Comparison of ENCODE assay signal across 27 cellular contexts in the genomic region with DNA sequence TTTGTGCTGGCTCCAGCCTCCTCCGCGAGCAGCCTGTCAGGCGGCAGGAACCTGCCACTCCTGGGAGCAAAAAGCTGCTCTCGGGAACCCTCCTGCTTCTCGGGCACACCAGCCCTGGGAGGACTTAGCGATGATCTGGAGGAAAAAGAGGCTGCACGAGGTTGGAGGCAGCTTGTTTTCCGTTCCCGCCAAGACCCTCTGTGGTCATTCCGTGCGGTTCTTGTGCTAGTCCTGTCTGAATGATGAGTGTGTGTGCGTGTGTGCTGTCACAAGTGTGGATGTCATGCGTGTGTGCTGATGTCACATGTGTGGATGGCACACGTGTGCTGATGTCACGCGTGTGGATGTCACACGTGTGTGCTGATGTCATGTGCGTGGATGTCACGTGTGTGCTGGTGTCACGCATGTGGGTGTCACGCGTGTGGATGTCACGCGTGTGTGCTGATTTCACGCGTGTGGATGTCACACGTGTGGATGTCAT.
A peak's percentile ranks its signal among the peaks of the same experiment; 100 is the strongest.
DNase-seq lines count a peak whose midpoint lies in the region; ATAC-seq and TF ChIP-seq lines count a peak whose summit lies in the region.
"Had no signal": no experiment of that assay in that cellular context is flagged by ENCODE, and none has a peak within 500 bp of the region (broad histone marks: within the 10 kb centered on the region; RNA-seq: fewer than 3 reads in every experiment).

No MANE protein-coding gene starts in this region.

- H4K8ac ChIP-seq in H9 (replicated peaks; ENCODE audit: insufficient read length, low read depth, low read length) (no peak overlapping the region), neuronal stem cell (ENCODE audit: low read depth, low read length) (no peak overlapping the region)

- H3K79me1 ChIP-seq in H9 (ENCODE audit: insufficient read depth, low read depth, low read length, poor library complexity, severe bottlenecking) (no peaks in the 10 kb centered on the region), neuronal stem cell (ENCODE audit: low read depth, low read length) (peaks cover 3% of the 10 kb centered on the region)

- H3K23ac ChIP-seq in H9 (ENCODE audit: insufficient read length, low read depth, low read length) (no peak overlapping the region), neuronal stem cell (ENCODE audit: low read depth, low read length, poor library complexity) (peak overlapping the region; percentile 66)

- H2BK15ac ChIP-seq in H9 (ENCODE audit: low read depth, low read length) (no peak overlapping the region), neuronal stem cell (ENCODE audit: low read length) (peak overlapping the region; percentile 11)

- no peak for TF ChIP-seq CTCF in H9 (conservative IDR thresholded peaks at IDR 0.05)
- TF ChIP-seq CTCF in glutamatergic neuron (IDR thresholded peaks at IDR 0.05; ENCODE audit: partially characterized antibody, unreplicated experiment): no peak
- TF ChIP-seq CTCF in chondrocyte (IDR thresholded peaks at IDR 0.05): no peak

- peaks cover 0 to 6% of the 10 kb centered on the region in 2 experiments; a peak in 1 of 5 replicates for H3K9me3 Mint-ChIP-seq in H9
- H3K9me3 Mint-ChIP-seq in glutamatergic neuron (ENCODE audit: unreplicated experiment): peaks cover 5% of the 10 kb centered on the region
- H3K9me3 Mint-ChIP-seq in chondrocyte (ENCODE audit: low read depth): no peaks in the 10 kb centered on the region
- H3K9me3 Mint-ChIP-seq: activated naive CD4-positive, alpha-beta T cell treated with anti-CD3 and anti-CD28 coated beads for 36 hours; central memory CD8-positive, alpha-beta T cell; nephron; stimulated activated naive CD8-positive, alpha-beta T cell treated with anti-CD3 and anti-CD28 coated beads, Interleukin-15, Interleukin-2, amounts not matched to agents 100 ng/mL and 50 ng/mL, for 24 hours had no signal

- no peak overlapping the region for H2AFZ ChIP-seq in H9 (ENCODE audit: low read length)
- no peak overlapping the region for H2AFZ ChIP-seq in neuronal stem cell (ENCODE audit: low read length)

- DNase-seq in ELF-1 (ENCODE audit: low read depth, low spot score) (peak; percentile 25), H9 (peak; percentile 47), glutamatergic neuron (peak; percentile 37), neuronal stem cell (ENCODE audit: low spot score) (no peak), chondrocyte (ENCODE audit: low spot score) (no peak), caudate nucleus (lab: John Stamatoyannopoulos, UW) (no peak), AG08395 (ENCODE audit: low spot score) (no peak)
- DNase-seq: activated CD4-positive, alpha-beta memory T cell treated with anti-CD3 and anti-CD28 coated beads, Interleukin-2, amount 10 ng/mL, durations not matched to agents 7 days and 5 days; activated CD4-positive, alpha-beta T cell treated with anti-CD3 and anti-CD28 coated beads for 1 hour; activated CD8-positive, alpha-beta memory T cell treated with anti-CD3 and anti-CD28 coated beads, Interleukin-2, amount 50 U/mL, for 4 hours; activated naive CD4-positive, alpha-beta T cell treated with anti-CD3 and anti-CD28 coated beads for 36 hours; DMS153; lower lobe of right lung; mucosa of descending colon; NCI-H1694; NCI-H526 treated with DMSO at 0.1 percent for 48 hours; SHP77 treated with DMSO at 0.1 percent for 48 hours; spleen; stimulated activated CD4-positive, alpha-beta T cell treated with anti-CD3 and anti-CD28 coated beads, Interleukin-2, amount 100 ng/mL, for 24 hours; uterus had no signal

- H2BK120ac ChIP-seq in H9 (ENCODE audit: low read depth, low read length, poor library complexity, severe bottlenecking) (no peak overlapping the region), neuronal stem cell (ENCODE audit: low read depth, low read length) (no peak overlapping the region)

- H2BK12ac ChIP-seq in H9 (ENCODE audit: insufficient read length, low read depth, low read length) (no peak overlapping the region), neuronal stem cell (ENCODE audit: low read length) (no peak overlapping the region)

- no peaks in the 10 kb centered on the region for H3K23me2 ChIP-seq in H9 (ENCODE audit: insufficient read length, low read depth, low read length, poor library complexity, severe bottlenecking)

- no peak overlapping the region for H3T11ph ChIP-seq in H9 (ENCODE audit: low read length)

- no peaks in the 10 kb centered on the region for H3K36me3 ChIP-seq in neuronal stem cell (replicated peaks in 1 of 2; ENCODE audit: control insufficient read depth in 2 of 2, insufficient read depth in 2 of 2, low read length in 2 of 2)
- H3K36me3 ChIP-seq: lower lobe of right lung, right atrium auricular region, thoracic aorta, uterus had no signal

- H3K27ac Mint-ChIP-seq in H9 (peak overlapping the region in 1 of 3 experiments; percentile 74; a peak in 2 of 7 replicates), glutamatergic neuron (ENCODE audit: unreplicated experiment) (no peak overlapping the region), chondrocyte (ENCODE audit: unreplicated experiment) (no peak overlapping the region)
- H3K27ac Mint-ChIP-seq: activated CD4-positive, alpha-beta memory T cell treated with anti-CD3 and anti-CD28 coated beads, Interleukin-2, amount 10 ng/mL, durations not matched to agents 7 days and 5 days; activated naive CD4-positive, alpha-beta T cell treated with anti-CD3 and anti-CD28 coated beads for 36 hours; stimulated activated naive CD8-positive, alpha-beta T cell treated with anti-CD3 and anti-CD28 coated beads, Interleukin-15, Interleukin-2, amounts not matched to agents 100 ng/mL and 50 ng/mL, for 24 hours had no signal

- H4K91ac ChIP-seq in H9 (ENCODE audit: insufficient read length, low read depth, low read length) (no peak overlapping the region), neuronal stem cell (ENCODE audit: low read depth, low read length, poor library complexity) (no peak overlapping the region)

- H3K14ac ChIP-seq in H9 (ENCODE audit: insufficient read depth, low read length) (no peak overlapping the region), neuronal stem cell (ENCODE audit: low read length) (peak overlapping the region; percentile 49)

- no peaks in the 10 kb centered on the region for H3K4me1 ChIP-seq in H9 (ENCODE audit: insufficient read depth, low read length)
- peaks cover 0 to 4% of the 10 kb centered on the region in 2 donors for H3K4me1 ChIP-seq in neuronal stem cell (ENCODE audit: control insufficient read depth in 2 of 2, insufficient read depth in 1 of 2, low read depth in 1 of 2, low read length in 2 of 2)
- H3K4me1 ChIP-seq: lower lobe of right lung had no signal

- H3K27ac ChIP-seq in H9 (ENCODE audit: insufficient read length, low read depth, low read length): no peak overlapping the region
- no peak overlapping the region for H3K27ac ChIP-seq in neuronal stem cell (replicated peaks; ENCODE audit: low read length)
- no peak overlapping the region for H3K27ac ChIP-seq in caudate nucleus (ENCODE audit: low read depth, low read length)
- H3K27ac ChIP-seq: lower lobe of right lung, spleen, thoracic aorta had no signal

- no peak for ATAC-seq in HG03175 (IDR thresholded peaks at IDR 0.05; ENCODE audit: unreplicated experiment)
- ATAC-seq: esophagus mucosa, lower lobe of right lung, mucosa of descending colon had no signal

- H3K4me1 Mint-ChIP-seq in H9: peaks cover 5 to 15% of the 10 kb centered on the region in 2 experiments
- peaks cover 11% of the 10 kb centered on the region for H3K4me1 Mint-ChIP-seq in glutamatergic neuron (ENCODE audit: low read depth, unreplicated experiment)
- peaks cover 17% of the 10 kb centered on the region for H3K4me1 Mint-ChIP-seq in chondrocyte (ENCODE audit: low read depth)
- H3K4me1 Mint-ChIP-seq: activated CD4-positive, alpha-beta memory T cell treated with anti-CD3 and anti-CD28 coated beads, Interleukin-2, amount 10 ng/mL, durations not matched to agents 7 days and 5 days had no signal

- H3K27me3 Mint-ChIP-seq in H9 (ENCODE audit: low read depth) (no peaks in the 10 kb centered on the region), glutamatergic neuron (ENCODE audit: unreplicated experiment) (peaks cover 10% of the 10 kb centered on the region), chondrocyte (ENCODE audit: low read depth) (no peaks in the 10 kb centered on the region)
- H3K27me3 Mint-ChIP-seq: activated CD4-positive, alpha-beta memory T cell treated with anti-CD3 and anti-CD28 coated beads, Interleukin-2, amount 10 ng/mL, durations not matched to agents 7 days and 5 days; central memory CD8-positive, alpha-beta T cell; stimulated activated naive CD8-positive, alpha-beta T cell treated with anti-CD3 and anti-CD28 coated beads, Interleukin-15, Interleukin-2, amounts not matched to agents 100 ng/mL and 50 ng/mL, for 24 hours had no signal

- H3K4me2 ChIP-seq in H9 (ENCODE audit: insufficient read depth, insufficient read length, low read length) (no peak overlapping the region), neuronal stem cell (ENCODE audit: insufficient read depth, low read length, poor library complexity, severe bottlenecking) (no peak overlapping the region)

- H3K27me3 ChIP-seq in H9 (ENCODE audit: insufficient read depth, low read length): no peaks in the 10 kb centered on the region
- no peaks in the 10 kb centered on the region for H3K27me3 ChIP-seq in neuronal stem cell (ENCODE audit: control insufficient read depth in 3 of 3, insufficient read depth in 3 of 3, low read depth in 1 of 3, low read length in 3 of 3)
- H3K27me3 ChIP-seq: right atrium auricular region, spleen, uterus had no signal

- no CpG with 5 or more reads among the region's 27 CpGs for WGBS in H9 (ENCODE audit: extremely low coverage, insufficient read length, low lambda C conversion rate)
- no CpG with 5 or more reads among the region's 27 CpGs for WGBS in neuronal stem cell (ENCODE audit: extremely low coverage in 2 of 2, insufficient read length in 2 of 2, insufficient replicate concordance in 1 of 2), 2 donors

- H3K4ac ChIP-seq in H9 (ENCODE audit: low read depth, low read length): no peak overlapping the region
- H3K4ac ChIP-seq in neuronal stem cell (ENCODE audit: low read length): no peak overlapping the region

- no peak overlapping the region for H3K56ac ChIP-seq in H9 (ENCODE audit: insufficient read length, low read depth, low read length)

- no peak overlapping the region for H2BK20ac ChIP-seq in H9 (ENCODE audit: low read depth, low read length, poor library complexity, severe bottlenecking)

- H3K18ac ChIP-seq in H9 (ENCODE audit: insufficient read length, low read depth, low read length): no peak overlapping the region
- H3K18ac ChIP-seq in neuronal stem cell (ENCODE audit: low read length): peak overlapping the region; percentile 23

- H3K9me3 ChIP-seq in H9 (ENCODE audit: control insufficient read depth, low read depth, low read length) (no peaks in the 10 kb centered on the region), neuronal stem cell (replicated peaks in 1 of 2; ENCODE audit: control insufficient read depth in 2 of 2, insufficient read depth in 1 of 2, low read depth in 1 of 2, low read length in 2 of 2) (peaks cover 2 to 3% of the 10 kb centered on the region in 2 donors)
- H3K9me3 ChIP-seq: lower lobe of right lung, mucosa of descending colon, right atrium auricular region, spleen, thoracic aorta, uterus had no signal

- no peaks in the 10 kb centered on the region for H4K20me1 ChIP-seq in H9 (ENCODE audit: control insufficient read depth, insufficient read depth, insufficient read length)

- H2BK5ac ChIP-seq in H9 (ENCODE audit: insufficient read length, low read length) (no peak overlapping the region), neuronal stem cell (ENCODE audit: low read length) (no peak overlapping the region)

- no peak overlapping the region for H4K5ac ChIP-seq in H9 (ENCODE audit: insufficient read length, low read depth, low read length)

- no peak overlapping the region for H2AK5ac ChIP-seq in H9 (ENCODE audit: insufficient read length, low read length)
- H2AK5ac ChIP-seq in neuronal stem cell (ENCODE audit: low read depth, low read length): no peak overlapping the region

- H3K79me2 ChIP-seq in H9 (ENCODE audit: insufficient read depth, low read length): no peaks in the 10 kb centered on the region

- no peak overlapping the region for H3K4me3 ChIP-seq in neuronal stem cell (ENCODE audit: low read length in 2 of 2)
- H3K4me3 ChIP-seq: lower lobe of right lung, mucosa of descending colon, right atrium auricular region, spleen, thoracic aorta, uterus had no signal

- H3K4me3 Mint-ChIP-seq in H9 (no peak overlapping the region), glutamatergic neuron (ENCODE audit: unreplicated experiment) (no peak overlapping the region), chondrocyte (ENCODE audit: unreplicated experiment) (no peak overlapping the region)
- H3K4me3 Mint-ChIP-seq: activated CD4-positive, alpha-beta memory T cell treated with anti-CD3 and anti-CD28 coated beads, Interleukin-2, amount 10 ng/mL, durations not matched to agents 7 days and 5 days; activated naive CD4-positive, alpha-beta T cell treated with anti-CD3 and anti-CD28 coated beads for 36 hours; central memory CD8-positive, alpha-beta T cell; stimulated activated naive CD8-positive, alpha-beta T cell treated with anti-CD3 and anti-CD28 coated beads, Interleukin-15, Interleukin-2, amounts not matched to agents 100 ng/mL and 50 ng/mL, for 24 hours had no signal

- H3K36me3 Mint-ChIP-seq in H9 (ENCODE audit: insufficient read depth in 1 of 3, low read depth in 3 of 3): no peaks in the 10 kb centered on the region; a peak in 1 of 7 replicates
- H3K36me3 Mint-ChIP-seq in glutamatergic neuron (ENCODE audit: unreplicated experiment): no peaks in the 10 kb centered on the region
- H3K36me3 Mint-ChIP-seq in chondrocyte (ENCODE audit: low read depth): no peaks in the 10 kb centered on the region

- H3K9ac ChIP-seq in H9 (ENCODE audit: extremely low read depth, insufficient read length, low read length): no peak overlapping the region
- peak overlapping the region; percentile 32 for H3K9ac ChIP-seq in neuronal stem cell (ENCODE audit: low read depth, low read length, poor library complexity)

Comparison
In these comparisons a context has a peak if more than half of its experiments do, and no peak if none do; other contexts are left out.
1. DNase-seq: peak in ELF-1 (single experiment), H9 (single experiment) and glutamatergic neuron (single experiment); none in neuronal stem cell (single experiment), chondrocyte (single experiment), caudate nucleus (0 of 61) and AG08395 (single experiment).